Comparison of ENCODE assay signal across 18 cellular contexts in genomic region chr9:37751186-37751585, GRCh38. TPM values are rescaled to one million over a fixed set of nuclear protein-coding genes. Genes with fewer than 3 reads are reported as not detected.
DNase-seq lines count a peak whose midpoint lies in the region; ATAC-seq, FAIRE-seq and TF ChIP-seq lines count a peak whose summit lies in the region.
"Had no signal": no experiment of that assay in that cellular context is flagged by ENCODE, and none has a peak within 500 bp of the region (broad histone marks: within the 10 kb centered on the region; RNA-seq: fewer than 3 reads in every experiment).

No MANE protein-coding gene starts in this region.

- no peaks in the 10 kb centered on the region for H3K9me1 ChIP-seq in K562 (ENCODE audit: control insufficient read depth, insufficient read depth, low read length)

- H3K4me1 Mint-ChIP-seq in naive B cell = peaks cover 22 to 34% (median 28%) of the 10 kb centered on the region in 3 donors

- 7% methylated on average over 6 of the region's 6 CpGs for WGBS in HepG2 (ENCODE audit: low lambda C conversion rate)
- WGBS in right lobe of liver (ENCODE audit: insufficient coverage, low coverage, low lambda C conversion rate, missing lambda C conversion rate) = 66% methylated on average over 5 of the region's 6 CpGs
- WGBS in K562 (ENCODE audit: insufficient coverage, low coverage, missing lambda C conversion rate) = 48% methylated on average over 6 of the region's 6 CpGs

- CTCF ChIA-PET in HepG2 (lab: Yijun Ruan, JAX; ENCODE audit: low intra/inter-chr PET ratio, low total read pairs) (no interaction called here), K562 (lab: Yijun Ruan, JAX; ENCODE audit: low intra/inter-chr PET ratio) (no interaction called here)

- POLR2A ChIA-PET in HepG2 (lab: Yijun Ruan, JAX) = interaction anchor here (0.6 kb wide), 1 partner anchor 266 kb away, joined by 3 read pairs; no protein-coding TSS in a partner anchor
- POLR2A ChIA-PET in K562 (lab: Yijun Ruan, JAX) = interaction anchor here (0.7 kb wide), 1 partner anchor 19 kb away, joined by 3 read pairs; no protein-coding TSS in a partner anchor

- peak overlapping the region; percentile 36 for H3K4me2 ChIP-seq in HepG2 (ENCODE audit: low read depth, low read length)
- H3K4me2 ChIP-seq in K562 (ENCODE audit: insufficient read depth, low read length) = no peak overlapping the region

- H3K4me3 Mint-ChIP-seq in naive B cell = peak overlapping the region in 7 of 8 donors; percentile 16 to 88 (median 57)

- H3K9ac ChIP-seq in HepG2 (ENCODE audit: insufficient read depth, low read depth, low read length) (no peak overlapping the region), K562 (ENCODE audit: insufficient read depth in 1 of 2, low read depth in 2 of 2, low read length in 2 of 2) (no peak overlapping the region)

- H2AFZ ChIP-seq in HepG2 (ENCODE audit: low read length) (no peak overlapping the region), K562 (ENCODE audit: low read depth, low read length) (peak overlapping the region; percentile 24; the same call in 1 of the 2 replicates)

- no peaks in the 10 kb centered on the region for H3K36me3 Mint-ChIP-seq in naive B cell

- H3K27ac ChIP-seq in HepG2 (ENCODE audit: extremely low read length, insufficient read depth, low read length) (no peak overlapping the region), right lobe of liver (no peak overlapping the region), K562 (ENCODE audit: extremely low read depth, low read depth, low read length) (no peak overlapping the region)

- FAIRE-seq in HepG2 (lab: Jason Lieb, UNC) = no peak
- no peak for FAIRE-seq in K562 (lab: Jason Lieb, UNC)
- FAIRE-seq: GM12878 had no signal

- BruUV-seq in HepG2 (replicated peaks; lab: Mats Ljungman, UMichigan) (no TSS peak), K562 (replicated peaks; lab: Mats Ljungman, UMichigan) (no TSS peak)

- no peaks in the 10 kb centered on the region for H3K9me3 ChIP-seq in HepG2 (ENCODE audit: low read length)
- H3K9me3 ChIP-seq in right lobe of liver = no peaks in the 10 kb centered on the region
- peaks cover 2% of the 10 kb centered on the region; the same call in 1 of the 2 replicates for H3K9me3 ChIP-seq in K562 (replicated peaks; ENCODE audit: control insufficient read depth, insufficient read depth, low read depth, low read length)

- TF ChIP-seq CTCF in HepG2 (CRISPR knock-in tag; IDR thresholded peaks at IDR 0.05) = no peak
- no peak for TF ChIP-seq CTCF in right lobe of liver (IDR thresholded peaks at IDR 0.05)
- TF ChIP-seq CTCF in K562 (IDR thresholded peaks at IDR 0.05 in 2 of 3, conservative IDR thresholded peaks at IDR 0.05 in 1 of 3; ENCODE audit: insufficient read depth in 2 of 3, low read depth in 1 of 3, low read length in 3 of 3) = no peak

- H3K27me3 Mint-ChIP-seq in naive B cell = peaks cover 0 to 7% (median 6%) of the 10 kb centered on the region in 3 donors

- H3K27ac Mint-ChIP-seq in naive B cell = peak overlapping the region in 1 of 6 donors; percentile 94

- H3K79me2 ChIP-seq in HepG2 (ENCODE audit: insufficient read depth, low read length) (peaks cover 9% of the 10 kb centered on the region), K562 (ENCODE audit: control insufficient read depth, insufficient read depth, low read length) (peaks cover 12% of the 10 kb centered on the region)

- DNase-seq in HepG2 (ENCODE audit: low spot score) (no peak), right lobe of liver (no peak), K562 (ENCODE audit: extremely low read depth in 1 of 4, low spot score in 3 of 4) (no peak), naive B cell (no peak), sciatic nerve (ENCODE audit: low spot score) (no peak), AG20443 (ENCODE audit: low spot score) (no peak), NOMO-1 treated with dmso at 0.1 percent for 144 hours (lab: John Stamatoyannopoulos, UW; ENCODE audit: unreplicated experiment) (no peak)
- DNase-seq in activated effector memory CD4-positive, alpha-beta T cell treated with anti-CD3 and anti-CD28 coated beads, Interleukin-2, amount 50 U/mL, for 16 hours = no peak
- DNase-seq: 8988T, C1 segment of cervical spinal cord, Calu3, KBM-7, NCI-H1092, NCI-H1694, NCI-H774 had no signal

- H3K27me3 ChIP-seq in HepG2 (ENCODE audit: control insufficient read depth in 1 of 2, insufficient read depth in 2 of 2, low read length in 2 of 2) (peaks cover 3 to 6% of the 10 kb centered on the region in 2 experiments), right lobe of liver (no peaks in the 10 kb centered on the region), K562 (ENCODE audit: control insufficient read depth in 2 of 2, insufficient read depth in 2 of 2, low read length in 2 of 2) (peaks cover 0 to 2% of the 10 kb centered on the region in 2 experiments; a peak in 1 of 5 replicates)

- TF ChIP-seq RAD21 in HepG2 (CRISPR knock-in tag; IDR thresholded peaks at IDR 0.05) (no peak), K562 (CRISPR knock-in tag; conservative IDR thresholded peaks at IDR 0.05 in 1 of 2, IDR thresholded peaks at IDR 0.05 in 1 of 2) (no peak)

- no peak for TF ChIP-seq POLR2A in HepG2 (IDR thresholded peaks at IDR 0.05; ENCODE audit: insufficient read depth in 1 of 2, low read depth in 2 of 2, low read length in 2 of 2)
- TF ChIP-seq POLR2A in right lobe of liver (IDR thresholded peaks at IDR 0.05) = no peak
- TF ChIP-seq POLR2A in K562 (conservative IDR thresholded peaks at IDR 0.05) = no peak

- H3K9me3 Mint-ChIP-seq in naive B cell = no peaks in the 10 kb centered on the region

- peaks cover 37% of the 10 kb centered on the region for H3K4me1 ChIP-seq in HepG2 (ENCODE audit: insufficient read depth, low read length)
- peaks cover 0 to 6% (median 0%) of the 10 kb centered on the region in 4 donors for H3K4me1 ChIP-seq in right lobe of liver
- H3K4me1 ChIP-seq in K562 (replicated peaks in 1 of 2; ENCODE audit: control insufficient read depth in 2 of 2, insufficient read depth in 2 of 2, low read length in 2 of 2) = peaks cover 18 to 19% of the 10 kb centered on the region in 2 experiments; a peak in 4 of 5 replicates

- H4K20me1 ChIP-seq in HepG2 (ENCODE audit: insufficient read depth, low read length) = no peaks in the 10 kb centered on the region
- H4K20me1 ChIP-seq in K562 (replicated peaks; ENCODE audit: control insufficient read depth, insufficient read depth, low read length) = no peaks in the 10 kb centered on the region

- H3K36me3 ChIP-seq in HepG2 (replicated peaks in 1 of 2; ENCODE audit: control insufficient read depth in 1 of 2, insufficient read depth in 2 of 2, low read length in 2 of 2) (no peaks in the 10 kb centered on the region), right lobe of liver (no peaks in the 10 kb centered on the region), K562 (ENCODE audit: control insufficient read depth, insufficient read depth, low read length) (no peaks in the 10 kb centered on the region)

- in situ Hi-C loops in HepG2 (cut with HindIII; ENCODE audit: extremely low pct_ligation_motif_present, low pct_unique_long_range_greater_than_20kb) (no loop called here), K562 (cut with MboI) (loop anchor here (10.0 kb wide), 1 partner anchor 154 kb away; the partner anchor contains the start of gene SLC25A51)

- TF ChIP-seq EP300 in HepG2 (IDR thresholded peaks at IDR 0.05; ENCODE audit: low read depth in 2 of 2, low read length in 2 of 2) (no peak), HepG2 (CRISPR knock-in tag; IDR thresholded peaks at IDR 0.05; ENCODE audit: borderline replicate concordance) (no peak), K562 (IDR thresholded peaks at IDR 0.05; ENCODE audit: low read length) (no peak)

- intact Hi-C loops in HepG2 (cut with micrococcal nuclease; ENCODE audit: unreplicated experiment) = no loop called here
- intact Hi-C loops in right lobe of liver (cut with DNase I) = no loop called here
- intact Hi-C loops in K562 (cut with micrococcal nuclease) = no loop called here
- intact Hi-C loops in sciatic nerve (cut with DNase I) = no loop called here

- H3K4me3 ChIP-seq in HepG2 (replicated peaks in 1 of 3; ENCODE audit: insufficient read depth in 1 of 3, low read depth in 2 of 3, low read length in 3 of 3) (no peak overlapping the region), right lobe of liver (no peak overlapping the region), K562 (no peak overlapping the region)
- H3K4me3 ChIP-seq: GM12878 had no signal

- ATAC-seq in HepG2 = no peak
- ATAC-seq in right lobe of liver = no peak
- ATAC-seq in K562 = no peak
- no peak for ATAC-seq in naive B cell (ENCODE audit: low read depth in 2 of 2)
- no peak for ATAC-seq in sciatic nerve
- ATAC-seq: GM12878, Panc1, Right ventricle myocardium inferior had no signal

RNA-seq across cellular contexts. Expression of gene TRMT10B, which starts 2.4 kb away (rescaled TPM):
- total RNA-seq in HepG2 (2016; rRNA removed; fragmentation: Illumina TruSeq; extraction: Trizol) (3.1 and 3.3 TPM in 2 replicates), right lobe of liver (1 to 10 TPM; 2.2 to 4.9 (median 3.3) TPM), K562 (2014; rRNA removed) (2.9 and 5.5 TPM in 2 replicates), K562 (2014; rRNA removed; fragmentation: Illumina TruSeq; extraction: Trizol) (7.4 and 8.7 TPM in 2 replicates), K562 (2015; rRNA removed; fragmentation: Illumina TruSeq; extraction: Trizol) (5.8 and 6.3 TPM in 2 replicates), K562 (2021) (5.7 and 6.4 TPM in 2 replicates), sciatic nerve (17.9 TPM)
- total RNA-seq in HepG2 (2016; cell fraction: cytosol; rRNA removed; fragmentation: Illumina TruSeq; extraction: Trizol; ENCODE audit: low read depth) = 3.1 and 3.5 TPM in 2 replicates
- 2.8 and 2.9 TPM in 2 replicates for total RNA-seq in HepG2 (2016; cell fraction: insoluble cytoplasmic fraction; rRNA removed; fragmentation: Illumina TruSeq; extraction: Trizol)
- 2.1 and 2.3 TPM in 2 replicates for total RNA-seq in HepG2 (2016; cell fraction: membrane; rRNA removed; fragmentation: Illumina TruSeq; extraction: Trizol)
- total RNA-seq in HepG2 (2016; cell fraction: nucleus; rRNA removed; fragmentation: Illumina TruSeq; extraction: Trizol) = 3.1 and 4.0 TPM in 2 replicates
- polyA plus RNA-seq in HepG2 (2011; rRNA removed) (3.9 TPM in 2 replicates), K562 (2011; rRNA removed) (6.9 and 7.7 TPM in 2 replicates), K562 (2014; fragmentation: Illumina TruSeq; extraction: Trizol) (11.5 and 13.4 TPM in 2 replicates), K562 (2014; fragmentation: Nextera tagmentation; extraction: Ambion mirVana) (10 to 100 TPM in 1 of 2 experiments, 1 to 10 TPM in 1; 7.0 to 10.4 TPM), K562 (2014; rRNA removed) (8.0 and 9.3 TPM in 2 replicates), naive B cell (ENCODE audit: low read depth in 6 of 6) (10 to 100 TPM; 13.3 to 21.6 (median 17.1) TPM)
- polyA plus RNA-seq in HepG2 (2011; cell fraction: cytosol; rRNA removed) = 1.6 and 2.4 TPM in 2 replicates
- polyA plus RNA-seq in HepG2 (2011; cell fraction: nucleus; rRNA removed) = 3.8 and 5.7 TPM in 2 replicates
- polyA plus RNA-seq in HepG2 (2012) = 3.7 and 4.8 TPM in 2 replicates
- 1.0 and 1.2 TPM in 2 replicates for polyA plus RNA-seq in HepG2 (2016; cell fraction: cytosol; fragmentation: Illumina TruSeq; extraction: Trizol; ENCODE audit: low read depth)
- 4.5 TPM in 2 replicates for polyA plus RNA-seq in HepG2 (2016; cell fraction: insoluble cytoplasmic fraction; fragmentation: Illumina TruSeq; extraction: Trizol; ENCODE audit: low read depth)
- 1.7 and 1.9 TPM in 2 replicates for polyA plus RNA-seq in HepG2 (2016; cell fraction: membrane; fragmentation: Illumina TruSeq; extraction: Trizol; ENCODE audit: low read depth)
- polyA plus RNA-seq in HepG2 (2016; cell fraction: nucleus; fragmentation: Illumina TruSeq; extraction: Trizol; ENCODE audit: insufficient read depth, low read depth) = 7.2 and 8.2 TPM in 2 replicates
- polyA minus RNA-seq in HepG2 (2011; rRNA and poly(A)+ RNA removed; ENCODE audit: low replicate concordance) = 2.0 and 3.6 TPM in 2 replicates
- 1.7 and 2.2 TPM in 2 replicates for polyA minus RNA-seq in HepG2 (2011; cell fraction: cytosol; rRNA and poly(A)+ RNA removed)
- 7.2 and 10.3 TPM in 2 replicates for polyA minus RNA-seq in HepG2 (2011; cell fraction: nucleus; rRNA and poly(A)+ RNA removed)
- 16.3 and 23.4 TPM in 2 replicates for total RNA-seq in K562 (2011; cell fraction: chromatin; rRNA removed; ENCODE audit: low replicate concordance)
- total RNA-seq in K562 (2011; cell fraction: nucleolus; rRNA removed) = 10.7 and 11.2 TPM in 2 replicates
- total RNA-seq in K562 (2011; cell fraction: nucleoplasm; rRNA removed) = 13.5 and 20.9 TPM in 2 replicates
- 1.6 and 4.1 TPM in 2 replicates for polyA plus RNA-seq in K562 (2011; cell fraction: cytosol; rRNA removed)
- polyA plus RNA-seq in K562 (2011; cell fraction: nucleus; rRNA removed) = 9.2 and 10.5 TPM in 2 replicates
- polyA plus RNA-seq in K562 (2012) = 8.7 and 10.4 TPM in 2 replicates
- polyA minus RNA-seq in K562 (2011; rRNA and poly(A)+ RNA removed) = 6.5 and 7.7 TPM in 2 replicates
- polyA minus RNA-seq in K562 (2011; cell fraction: cytosol; rRNA and poly(A)+ RNA removed) = 2.4 and 4.7 TPM in 2 replicates
- polyA minus RNA-seq in K562 (2011; cell fraction: nucleus; rRNA and poly(A)+ RNA removed) = 5.9 and 6.3 TPM in 2 replicates

RNA-seq across cellular contexts. Expression of gene EXOSC3, which starts 33.7 kb away (rescaled TPM):
- total RNA-seq in HepG2 (2016; rRNA removed; fragmentation: Illumina TruSeq; extraction: Trizol) = 68.7 and 98.1 TPM in 2 replicates
- 16.9 and 18.1 TPM in 2 replicates for total RNA-seq in HepG2 (2016; cell fraction: cytosol; rRNA removed; fragmentation: Illumina TruSeq; extraction: Trizol; ENCODE audit: low read depth)
- total RNA-seq in HepG2 (2016; cell fraction: insoluble cytoplasmic fraction; rRNA removed; fragmentation: Illumina TruSeq; extraction: Trizol) = 74.8 and 108 TPM in 2 replicates
- total RNA-seq in HepG2 (2016; cell fraction: membrane; rRNA removed; fragmentation: Illumina TruSeq; extraction: Trizol) = 26.9 and 30.0 TPM in 2 replicates
- total RNA-seq in HepG2 (2016; cell fraction: nucleus; rRNA removed; fragmentation: Illumina TruSeq; extraction: Trizol) = 36.8 and 38.1 TPM in 2 replicates
- 12.0 and 17.5 TPM in 2 replicates for polyA plus RNA-seq in HepG2 (2011; rRNA removed)
- polyA plus RNA-seq in HepG2 (2011; cell fraction: cytosol; rRNA removed) = 17.7 and 19.6 TPM in 2 replicates
- 19.9 and 35.1 TPM in 2 replicates for polyA plus RNA-seq in HepG2 (2011; cell fraction: nucleus; rRNA removed)
- polyA plus RNA-seq in HepG2 (2012) = 20.1 and 33.0 TPM in 2 replicates
- 18.6 and 21.1 TPM in 2 replicates for polyA plus RNA-seq in HepG2 (2016; cell fraction: cytosol; fragmentation: Illumina TruSeq; extraction: Trizol; ENCODE audit: low read depth)
- 115 and 129 TPM in 2 replicates for polyA plus RNA-seq in HepG2 (2016; cell fraction: insoluble cytoplasmic fraction; fragmentation: Illumina TruSeq; extraction: Trizol; ENCODE audit: low read depth)
- 21.5 and 24.3 TPM in 2 replicates for polyA plus RNA-seq in HepG2 (2016; cell fraction: membrane; fragmentation: Illumina TruSeq; extraction: Trizol; ENCODE audit: low read depth)
- polyA plus RNA-seq in HepG2 (2016; cell fraction: nucleus; fragmentation: Illumina TruSeq; extraction: Trizol; ENCODE audit: insufficient read depth, low read depth) = 42.9 and 51.0 TPM in 2 replicates
- 22.5 and 25.4 TPM in 2 replicates for polyA minus RNA-seq in HepG2 (2011; rRNA and poly(A)+ RNA removed; ENCODE audit: low replicate concordance)
- polyA minus RNA-seq in HepG2 (2011; cell fraction: cytosol; rRNA and poly(A)+ RNA removed) = 18.1 and 24.0 TPM in 2 replicates
- polyA minus RNA-seq in HepG2 (2011; cell fraction: nucleus; rRNA and poly(A)+ RNA removed) = 78.7 and 105 TPM in 2 replicates
- total RNA-seq in right lobe of liver = 10 to 100 TPM; 13.1 to 17.1 (median 14.7) TPM
- total RNA-seq in K562 (2011; cell fraction: chromatin; rRNA removed; ENCODE audit: low replicate concordance) = 91.8 and 156 TPM in 2 replicates
- 73.7 and 92.2 TPM in 2 replicates for total RNA-seq in K562 (2011; cell fraction: nucleolus; rRNA removed)
- 73.4 and 120 TPM in 2 replicates for total RNA-seq in K562 (2011; cell fraction: nucleoplasm; rRNA removed)
- 166 and 209 TPM in 2 replicates for total RNA-seq in K562 (2014; rRNA removed)
- total RNA-seq in K562 (2014; rRNA removed; fragmentation: Illumina TruSeq; extraction: Trizol) = 130 and 137 TPM in 2 replicates
- 112 and 114 TPM in 2 replicates for total RNA-seq in K562 (2015; rRNA removed; fragmentation: Illumina TruSeq; extraction: Trizol)
- total RNA-seq in K562 (2021) = 146 and 151 TPM in 2 replicates
- 50.1 and 85.4 TPM in 2 replicates for polyA plus RNA-seq in K562 (2011; rRNA removed)
- polyA plus RNA-seq in K562 (2011; cell fraction: cytosol; rRNA removed) = 45.0 and 109 TPM in 2 replicates
- 35.9 and 39.2 TPM in 2 replicates for polyA plus RNA-seq in K562 (2011; cell fraction: nucleus; rRNA removed)
- 45.6 and 99.5 TPM in 2 replicates for polyA plus RNA-seq in K562 (2012)
- polyA plus RNA-seq in K562 (2014; fragmentation: Illumina TruSeq; extraction: Trizol) = 79.3 and 90.4 TPM in 2 replicates
- polyA plus RNA-seq in K562 (2014; fragmentation: Nextera tagmentation; extraction: Ambion mirVana) = 10 to 100 TPM; 18.5 to 29.6 TPM
- 215 and 266 TPM in 2 replicates for polyA plus RNA-seq in K562 (2014; rRNA removed)
- 93.7 and 121 TPM in 2 replicates for polyA minus RNA-seq in K562 (2011; rRNA and poly(A)+ RNA removed)
- polyA minus RNA-seq in K562 (2011; cell fraction: cytosol; rRNA and poly(A)+ RNA removed) = 28.9 and 39.3 TPM in 2 replicates
- 126 and 166 TPM in 2 replicates for polyA minus RNA-seq in K562 (2011; cell fraction: nucleus; rRNA and poly(A)+ RNA removed)
- 10 to 100 TPM; 28.9 to 39.5 (median 33.1) TPM for polyA plus RNA-seq in naive B cell (ENCODE audit: low read depth in 6 of 6)
- total RNA-seq in sciatic nerve = 28.0 TPM

RNA-seq across cellular contexts. Expression of gene DCAF10, which starts 49.4 kb away (rescaled TPM):
- total RNA-seq in HepG2 (2016; rRNA removed; fragmentation: Illumina TruSeq; extraction: Trizol) = 9.2 and 13.5 TPM in 2 replicates
- total RNA-seq in HepG2 (2016; cell fraction: cytosol; rRNA removed; fragmentation: Illumina TruSeq; extraction: Trizol; ENCODE audit: low read depth) = 6.0 and 8.2 TPM in 2 replicates
- total RNA-seq in HepG2 (2016; cell fraction: insoluble cytoplasmic fraction; rRNA removed; fragmentation: Illumina TruSeq; extraction: Trizol) = 10.4 and 11.0 TPM in 2 replicates
- 16.1 and 19.8 TPM in 2 replicates for total RNA-seq in HepG2 (2016; cell fraction: membrane; rRNA removed; fragmentation: Illumina TruSeq; extraction: Trizol)
- total RNA-seq in HepG2 (2016; cell fraction: nucleus; rRNA removed; fragmentation: Illumina TruSeq; extraction: Trizol) = 7.2 and 8.2 TPM in 2 replicates
- 20.2 and 20.3 TPM in 2 replicates for polyA plus RNA-seq in HepG2 (2011; rRNA removed)
- 11.6 and 13.6 TPM in 2 replicates for polyA plus RNA-seq in HepG2 (2011; cell fraction: cytosol; rRNA removed)
- 6.9 and 9.9 TPM in 2 replicates for polyA plus RNA-seq in HepG2 (2011; cell fraction: nucleus; rRNA removed)
- 15.4 and 17.6 TPM in 2 replicates for polyA plus RNA-seq in HepG2 (2012)
- 9.8 and 10.5 TPM in 2 replicates for polyA plus RNA-seq in HepG2 (2016; cell fraction: cytosol; fragmentation: Illumina TruSeq; extraction: Trizol; ENCODE audit: low read depth)
- 11.4 and 13.3 TPM in 2 replicates for polyA plus RNA-seq in HepG2 (2016; cell fraction: insoluble cytoplasmic fraction; fragmentation: Illumina TruSeq; extraction: Trizol; ENCODE audit: low read depth)
- polyA plus RNA-seq in HepG2 (2016; cell fraction: membrane; fragmentation: Illumina TruSeq; extraction: Trizol; ENCODE audit: low read depth) = 15.7 and 16.5 TPM in 2 replicates
- 8.7 and 9.6 TPM in 2 replicates for polyA plus RNA-seq in HepG2 (2016; cell fraction: nucleus; fragmentation: Illumina TruSeq; extraction: Trizol; ENCODE audit: insufficient read depth, low read depth)
- 36.6 and 47.8 TPM in 2 replicates for polyA minus RNA-seq in HepG2 (2011; rRNA and poly(A)+ RNA removed; ENCODE audit: low replicate concordance)
- 16.3 and 18.7 TPM in 2 replicates for polyA minus RNA-seq in HepG2 (2011; cell fraction: cytosol; rRNA and poly(A)+ RNA removed)
- polyA minus RNA-seq in HepG2 (2011; cell fraction: nucleus; rRNA and poly(A)+ RNA removed) = 19.4 and 21.5 TPM in 2 replicates
- 10 to 100 TPM; 20.1 to 28.3 (median 23.1) TPM for total RNA-seq in right lobe of liver
- total RNA-seq in K562 (2011; cell fraction: chromatin; rRNA removed; ENCODE audit: low replicate concordance) = 24.3 and 38.6 TPM in 2 replicates
- 17.5 and 24.1 TPM in 2 replicates for total RNA-seq in K562 (2011; cell fraction: nucleolus; rRNA removed)
- total RNA-seq in K562 (2011; cell fraction: nucleoplasm; rRNA removed) = 29.1 and 45.7 TPM in 2 replicates
- 9.4 and 12.5 TPM in 2 replicates for total RNA-seq in K562 (2014; rRNA removed)
- total RNA-seq in K562 (2014; rRNA removed; fragmentation: Illumina TruSeq; extraction: Trizol) = 18.8 and 21.0 TPM in 2 replicates
- total RNA-seq in K562 (2015; rRNA removed; fragmentation: Illumina TruSeq; extraction: Trizol) = 16.5 and 16.9 TPM in 2 replicates
- total RNA-seq in K562 (2021) = 21.1 and 21.4 TPM in 2 replicates
- 40.1 and 52.5 TPM in 2 replicates for polyA plus RNA-seq in K562 (2011; rRNA removed)
- polyA plus RNA-seq in K562 (2011; cell fraction: cytosol; rRNA removed) = 15.5 and 24.1 TPM in 2 replicates
- 22.8 and 31.0 TPM in 2 replicates for polyA plus RNA-seq in K562 (2011; cell fraction: nucleus; rRNA removed)
- polyA plus RNA-seq in K562 (2012) = 16.4 and 18.8 TPM in 2 replicates
- polyA plus RNA-seq in K562 (2014; fragmentation: Illumina TruSeq; extraction: Trizol) = 19.6 and 20.4 TPM in 2 replicates
- 1 to 10 TPM; 6.8 to 7.4 TPM for polyA plus RNA-seq in K562 (2014; fragmentation: Nextera tagmentation; extraction: Ambion mirVana)
- polyA plus RNA-seq in K562 (2014; rRNA removed) = 12.5 and 18.9 TPM in 2 replicates
- polyA minus RNA-seq in K562 (2011; rRNA and poly(A)+ RNA removed) = 81.9 and 89.5 TPM in 2 replicates
- polyA minus RNA-seq in K562 (2011; cell fraction: cytosol; rRNA and poly(A)+ RNA removed) = 22.8 and 24.7 TPM in 2 replicates
- 18.2 and 30.4 TPM in 2 replicates for polyA minus RNA-seq in K562 (2011; cell fraction: nucleus; rRNA and poly(A)+ RNA removed)
- 10 to 100 TPM; 22.9 to 33.1 (median 28.1) TPM for polyA plus RNA-seq in naive B cell (ENCODE audit: low read depth in 6 of 6)
- 25.3 TPM for total RNA-seq in sciatic nerve
